Comparison of ENCODE assay signal across 21 cellular contexts in genomic region chr12:104058796-104059195, GRCh38. TPM values are rescaled to one million over a fixed set of nuclear protein-coding genes. Genes with fewer than 3 reads are reported as not detected.
DNase-seq lines count a peak whose midpoint lies in the region; ATAC-seq, FAIRE-seq and TF ChIP-seq lines count a peak whose summit lies in the region.
"Had no signal": no experiment of that assay in that cellular context is flagged by ENCODE, and none has a peak within 500 bp of the region (broad histone marks: within the 10 kb centered on the region; RNA-seq: fewer than 3 reads in every experiment).

No MANE protein-coding gene starts in this region.

- H3K9ac ChIP-seq in HepG2 (ENCODE audit: insufficient read depth, low read depth, low read length), result no peak overlapping the region
- H3K9ac ChIP-seq: BLaER1 treated with 17β-estradiol and CSF1 and Interleukin-3, amounts not matched to agents 10 nM and 100 nM had no signal

- TF ChIP-seq CTCF in HepG2 (CRISPR knock-in tag; IDR thresholded peaks at IDR 0.05) (no peak), right lobe of liver (IDR thresholded peaks at IDR 0.05) (no peak), bronchial epithelial cell (IDR thresholded peaks at IDR 0.05; ENCODE audit: insufficient read depth, low read length, severe bottlenecking) (no peak)

- FAIRE-seq in HepG2 (lab: Jason Lieb, UNC), result no peak
- FAIRE-seq in bronchial epithelial cell (lab: Jason Lieb, UNC), result peak; percentile 32
- FAIRE-seq: GM12878, H54 had no signal

- intact Hi-C loops in HepG2 (cut with micrococcal nuclease; ENCODE audit: unreplicated experiment) (no loop called here), right lobe of liver (cut with DNase I) (no loop called here)

- no peaks in the 10 kb centered on the region for H3K36me3 ChIP-seq in HepG2 (replicated peaks in 1 of 2; ENCODE audit: control insufficient read depth in 1 of 2, insufficient read depth in 2 of 2, low read length in 2 of 2)
- no peaks in the 10 kb centered on the region for H3K36me3 ChIP-seq in right lobe of liver
- no peaks in the 10 kb centered on the region for H3K36me3 ChIP-seq in bronchial epithelial cell (ENCODE audit: control insufficient read depth, insufficient read depth, low read length)
- H3K36me3 ChIP-seq: BLaER1 treated with 17β-estradiol and CSF1 and Interleukin-3, amounts not matched to agents 10 nM and 100 nM had no signal

- no peak overlapping the region for H3K4me3 ChIP-seq in HepG2 (replicated peaks in 1 of 3; ENCODE audit: insufficient read depth in 1 of 3, low read depth in 2 of 3, low read length in 3 of 3)
- H3K4me3 ChIP-seq in right lobe of liver, result no peak overlapping the region
- H3K4me3 ChIP-seq in bronchial epithelial cell (ENCODE audit: low read depth, low read length), result no peak overlapping the region
- H3K4me3 ChIP-seq: BLaER1 treated with 17β-estradiol and CSF1 and Interleukin-3, amounts not matched to agents 10 nM and 100 nM; GM12878 had no signal

- BruUV-seq in HepG2 (replicated peaks; lab: Mats Ljungman, UMichigan), result no TSS peak

- TF ChIP-seq POLR2A in HepG2 (IDR thresholded peaks at IDR 0.05; ENCODE audit: insufficient read depth in 1 of 2, low read depth in 2 of 2, low read length in 2 of 2), result no peak
- no peak for TF ChIP-seq POLR2A in right lobe of liver (IDR thresholded peaks at IDR 0.05)

- no peak for ATAC-seq in HepG2
- ATAC-seq in right lobe of liver, result no peak
- ATAC-seq: GM12878 had no signal

- H3K79me2 ChIP-seq in HepG2 (ENCODE audit: insufficient read depth, low read length), result no peaks in the 10 kb centered on the region

- WGBS in HepG2 (ENCODE audit: low lambda C conversion rate), result 38% methylated on average over 4 of the region's 4 CpGs
- 52% methylated on average over 4 of the region's 4 CpGs for WGBS in right lobe of liver (ENCODE audit: insufficient coverage, low coverage, low lambda C conversion rate, missing lambda C conversion rate)

- TF ChIP-seq EP300 in HepG2 (IDR thresholded peaks at IDR 0.05; ENCODE audit: low read depth in 2 of 2, low read length in 2 of 2) (no peak), HepG2 (CRISPR knock-in tag; IDR thresholded peaks at IDR 0.05; ENCODE audit: borderline replicate concordance) (no peak)

- POLR2A ChIA-PET in HepG2 (lab: Yijun Ruan, JAX), result no interaction called here

- H3K4me1 ChIP-seq in HepG2 (ENCODE audit: insufficient read depth, low read length) (peaks cover 6% of the 10 kb centered on the region; the same call in 1 of the 2 replicates), right lobe of liver (peaks cover 0 to 23% (median 7%) of the 10 kb centered on the region in 4 donors)
- H3K4me1 ChIP-seq: Caco-2 had no signal

- DNase-seq in HepG2 (ENCODE audit: low spot score) (no peak), right lobe of liver (no peak), bronchial epithelial cell (ENCODE audit: low read depth) (peak; percentile 93), iris pigment epithelial cell (ENCODE audit: low read depth) (peak; percentile 47), GOT3 (lab: John Stamatoyannopoulos, UW) (no peak), NCI-H2227 treated with DMSO at 0.1 percent for 48 hours (lab: John Stamatoyannopoulos, UW) (no peak), ecto neural progenitor cell (ENCODE audit: low spot score) (no peak)
- DNase-seq: 8988T; Caco-2; CD4-positive, alpha-beta memory T cell; DND-41; KG1; NCI-H1092 treated with DMSO at 0.1 percent for 48 hours; NCI-H1436 treated with DMSO at 0.1 percent for 48 hours; NCI-H1930; NCI-H510A; NCI-H774; SHP77 had no signal

- in situ Hi-C loops in HepG2 (cut with HindIII; ENCODE audit: extremely low pct_ligation_motif_present, low pct_unique_long_range_greater_than_20kb), result loop anchor here (5.0 kb wide), 1 partner anchor 49 kb away; no protein-coding TSS in a partner anchor

- no peaks in the 10 kb centered on the region; a peak in 1 of 5 replicates for H3K27me3 ChIP-seq in HepG2 (ENCODE audit: control insufficient read depth in 1 of 2, insufficient read depth in 2 of 2, low read length in 2 of 2)
- H3K27me3 ChIP-seq in right lobe of liver, result no peaks in the 10 kb centered on the region
- H3K27me3 ChIP-seq in bronchial epithelial cell (ENCODE audit: control insufficient read depth, insufficient read depth, low read length), result no peaks in the 10 kb centered on the region
- H3K27me3 ChIP-seq: BLaER1 treated with 17β-estradiol and CSF1 and Interleukin-3, amounts not matched to agents 10 nM and 100 nM had no signal

- H3K27ac ChIP-seq in HepG2 (ENCODE audit: extremely low read length, insufficient read depth, low read length) (no peak overlapping the region), right lobe of liver (no peak overlapping the region)
- H3K27ac ChIP-seq: BLaER1 treated with 17β-estradiol and CSF1 and Interleukin-3, amounts not matched to agents 10 nM and 100 nM had no signal

- no peak overlapping the region for H2AFZ ChIP-seq in HepG2 (ENCODE audit: low read length)

- no peak for TF ChIP-seq RAD21 in HepG2 (CRISPR knock-in tag; IDR thresholded peaks at IDR 0.05)

- H3K9me3 ChIP-seq in HepG2 (ENCODE audit: low read length) (no peaks in the 10 kb centered on the region), right lobe of liver (no peaks in the 10 kb centered on the region)
- H3K9me3 ChIP-seq: BLaER1 treated with 17β-estradiol and CSF1 and Interleukin-3, amounts not matched to agents 10 nM and 100 nM; Caco-2 had no signal

- CTCF ChIA-PET in HepG2 (lab: Yijun Ruan, JAX; ENCODE audit: low intra/inter-chr PET ratio, low total read pairs), result interaction anchor here (2.9 kb wide), 1 partner anchor 50 kb away, joined by 37 read pairs; no protein-coding TSS in a partner anchor

- H4K20me1 ChIP-seq in HepG2 (ENCODE audit: insufficient read depth, low read length), result no peaks in the 10 kb centered on the region
- H4K20me1 ChIP-seq: BLaER1 treated with 17β-estradiol and CSF1 and Interleukin-3, amounts not matched to agents 10 nM and 100 nM had no signal

- H3K4me2 ChIP-seq in HepG2 (ENCODE audit: low read depth, low read length), result no peak overlapping the region

RNA-seq across cellular contexts. Expression of gene HCFC2, which starts 5.5 kb away (rescaled TPM):
- 4.9 and 5.6 TPM in 2 replicates for total RNA-seq in HepG2 (2016; rRNA removed; fragmentation: Illumina TruSeq; extraction: Trizol)
- total RNA-seq in HepG2 (2016; cell fraction: cytosol; rRNA removed; fragmentation: Illumina TruSeq; extraction: Trizol; ENCODE audit: low read depth), result 0.62 and 1.8 TPM in 2 replicates
- total RNA-seq in HepG2 (2016; cell fraction: insoluble cytoplasmic fraction; rRNA removed; fragmentation: Illumina TruSeq; extraction: Trizol), result 3.7 and 5.8 TPM in 2 replicates
- 1.8 and 3.4 TPM in 2 replicates for total RNA-seq in HepG2 (2016; cell fraction: membrane; rRNA removed; fragmentation: Illumina TruSeq; extraction: Trizol)
- 6.0 and 8.5 TPM in 2 replicates for total RNA-seq in HepG2 (2016; cell fraction: nucleus; rRNA removed; fragmentation: Illumina TruSeq; extraction: Trizol)
- 3.4 and 3.7 TPM in 2 replicates for polyA plus RNA-seq in HepG2 (2011; rRNA removed)
- polyA plus RNA-seq in HepG2 (2011; cell fraction: cytosol; rRNA removed), result 1.1 and 1.8 TPM in 2 replicates
- polyA plus RNA-seq in HepG2 (2011; cell fraction: nucleus; rRNA removed), result 3.0 and 5.5 TPM in 2 replicates
- 3.3 and 3.4 TPM in 2 replicates for polyA plus RNA-seq in HepG2 (2012)
- 0.31 and 0.52 TPM in 2 replicates for polyA plus RNA-seq in HepG2 (2016; cell fraction: cytosol; fragmentation: Illumina TruSeq; extraction: Trizol; ENCODE audit: low read depth)
- polyA plus RNA-seq in HepG2 (2016; cell fraction: insoluble cytoplasmic fraction; fragmentation: Illumina TruSeq; extraction: Trizol; ENCODE audit: low read depth), result 3.2 and 3.3 TPM in 2 replicates
- 0.58 and 1.0 TPM in 2 replicates for polyA plus RNA-seq in HepG2 (2016; cell fraction: membrane; fragmentation: Illumina TruSeq; extraction: Trizol; ENCODE audit: low read depth)
- polyA plus RNA-seq in HepG2 (2016; cell fraction: nucleus; fragmentation: Illumina TruSeq; extraction: Trizol; ENCODE audit: insufficient read depth, low read depth), result 4.3 and 6.9 TPM in 2 replicates
- 1.3 and 2.6 TPM in 2 replicates for polyA minus RNA-seq in HepG2 (2011; rRNA and poly(A)+ RNA removed; ENCODE audit: low replicate concordance)
- polyA minus RNA-seq in HepG2 (2011; cell fraction: cytosol; rRNA and poly(A)+ RNA removed), result 1.9 and 3.2 TPM in 2 replicates
- 10.3 and 13.7 TPM in 2 replicates for polyA minus RNA-seq in HepG2 (2011; cell fraction: nucleus; rRNA and poly(A)+ RNA removed)
- total RNA-seq in right lobe of liver, result 10 to 100 TPM in 3 of 6 experiments, 1 to 10 TPM in 3; 7.3 to 12.7 (median 9.7) TPM
- 7.6 and 8.7 TPM in 2 replicates for total RNA-seq in bronchial epithelial cell

RNA-seq across cellular contexts. Expression of gene GLT8D2, which starts 8.8 kb away (rescaled TPM):
- not detected in 2 replicates for total RNA-seq in HepG2 (2016; rRNA removed; fragmentation: Illumina TruSeq; extraction: Trizol)
- not detected in 2 replicates for total RNA-seq in HepG2 (2016; cell fraction: cytosol; rRNA removed; fragmentation: Illumina TruSeq; extraction: Trizol; ENCODE audit: low read depth)
- not detected in 2 replicates for total RNA-seq in HepG2 (2016; cell fraction: insoluble cytoplasmic fraction; rRNA removed; fragmentation: Illumina TruSeq; extraction: Trizol)
- total RNA-seq in HepG2 (2016; cell fraction: membrane; rRNA removed; fragmentation: Illumina TruSeq; extraction: Trizol), result not detected in 2 replicates
- total RNA-seq in HepG2 (2016; cell fraction: nucleus; rRNA removed; fragmentation: Illumina TruSeq; extraction: Trizol), result not detected in 2 replicates
- not detected in 2 replicates for polyA plus RNA-seq in HepG2 (2011; rRNA removed)
- not detected in 2 replicates for polyA plus RNA-seq in HepG2 (2011; cell fraction: cytosol; rRNA removed)
- not detected in 2 replicates for polyA plus RNA-seq in HepG2 (2011; cell fraction: nucleus; rRNA removed)
- polyA plus RNA-seq in HepG2 (2012), result not detected in 2 replicates
- not detected in 2 replicates for polyA plus RNA-seq in HepG2 (2016; cell fraction: cytosol; fragmentation: Illumina TruSeq; extraction: Trizol; ENCODE audit: low read depth)
- polyA plus RNA-seq in HepG2 (2016; cell fraction: insoluble cytoplasmic fraction; fragmentation: Illumina TruSeq; extraction: Trizol; ENCODE audit: low read depth), result not detected in 2 replicates
- polyA plus RNA-seq in HepG2 (2016; cell fraction: membrane; fragmentation: Illumina TruSeq; extraction: Trizol; ENCODE audit: low read depth), result not detected in 2 replicates
- polyA plus RNA-seq in HepG2 (2016; cell fraction: nucleus; fragmentation: Illumina TruSeq; extraction: Trizol; ENCODE audit: insufficient read depth, low read depth), result not detected in 2 replicates
- 3.9 TPM in 1 of 2 replicates, not detected in the other for polyA minus RNA-seq in HepG2 (2011; rRNA and poly(A)+ RNA removed; ENCODE audit: low replicate concordance)
- not detected in 2 replicates for polyA minus RNA-seq in HepG2 (2011; cell fraction: cytosol; rRNA and poly(A)+ RNA removed)
- polyA minus RNA-seq in HepG2 (2011; cell fraction: nucleus; rRNA and poly(A)+ RNA removed), result not detected in 2 replicates
- total RNA-seq in right lobe of liver, result 1 to 10 TPM in 2 of 6 experiments, under 1 TPM in 4; 0.44 to 1.2 (median 0.79) TPM
- 1.0 and 1.3 TPM in 2 replicates for total RNA-seq in bronchial epithelial cell
- total RNA-seq: Caco-2; CD4-positive, alpha-beta memory T cell had no signal

Comparison
In these comparisons a context has a peak if more than half of its experiments do, and no peak if none do; other contexts are left out.
1. DNase-seq: peak in bronchial epithelial cell (single experiment) and iris pigment epithelial cell (single experiment); none in HepG2 (single experiment), right lobe of liver (0 of 3), GOT3 (single experiment), NCI-H2227 treated with DMSO at 0.1 percent for 48 hours (single experiment) and ecto neural progenitor cell (single experiment).